In genomic region chrX:18449271-18449670, GRCh38 we compare ENCODE assay signal across 20 cellular contexts.
"Had no signal": no experiment of that assay in that cellular context is flagged by ENCODE, and none has a peak within 500 bp of the region (broad histone marks: within the 10 kb centered on the region; RNA-seq: fewer than 3 reads in every experiment).

No MANE protein-coding gene starts in this region.

- H3K4me3 ChIP-seq: heart left ventricle, skin epidermis, testis had no signal

- DNase-seq: activated CD4-positive, alpha-beta T cell treated with anti-CD3 and anti-CD28 coated beads for 1 hour; activated CD8-positive, alpha-beta memory T cell treated with anti-CD3 and anti-CD28 coated beads, Interleukin-2, amount 10 ng/mL, durations not matched to agents 7 days and 5 days; activated CD8-positive, alpha-beta T cell treated with anti-CD3 and anti-CD28 coated beads, Interleukin-2, amount 10 ng/mL, durations not matched to agents 7 days and 5 days; activated naive CD4-positive, alpha-beta T cell; activated T-cell treated with anti-CD3 and anti-CD28 coated beads, Interleukin-2, amount 50 U/mL, for 72 hours; dermis blood vessel endothelial cell; effector CD4-positive, alpha-beta T cell; heart left ventricle; hypothalamus; immature natural killer cell; midbrain; naive thymus-derived CD4-positive, alpha-beta T cell; stimulated activated CD4-positive, alpha-beta T cell treated with anti-CD3 and anti-CD28 coated beads, Interleukin-12 subunit alpha, Interleukin-12 subunit beta, amount 100 ng/mL, for 4 hours; stimulated activated CD4-positive, alpha-beta T cell treated with anti-CD3 and anti-CD28 coated beads, Interleukin-4, amount 100 ng/mL, for 1 hour; stimulated activated naive CD8-positive, alpha-beta T cell treated with anti-CD3 and anti-CD28 coated beads, Interleukin-15, Interleukin-2, amounts not matched to agents 100 U/mL and 50 U/mL, for 24 hours; T-helper 17 cell; T1000; testis; trophoblast cell had no signal
